8 cellular contexts compared by ENCODE assay signal in the genomic region with DNA sequence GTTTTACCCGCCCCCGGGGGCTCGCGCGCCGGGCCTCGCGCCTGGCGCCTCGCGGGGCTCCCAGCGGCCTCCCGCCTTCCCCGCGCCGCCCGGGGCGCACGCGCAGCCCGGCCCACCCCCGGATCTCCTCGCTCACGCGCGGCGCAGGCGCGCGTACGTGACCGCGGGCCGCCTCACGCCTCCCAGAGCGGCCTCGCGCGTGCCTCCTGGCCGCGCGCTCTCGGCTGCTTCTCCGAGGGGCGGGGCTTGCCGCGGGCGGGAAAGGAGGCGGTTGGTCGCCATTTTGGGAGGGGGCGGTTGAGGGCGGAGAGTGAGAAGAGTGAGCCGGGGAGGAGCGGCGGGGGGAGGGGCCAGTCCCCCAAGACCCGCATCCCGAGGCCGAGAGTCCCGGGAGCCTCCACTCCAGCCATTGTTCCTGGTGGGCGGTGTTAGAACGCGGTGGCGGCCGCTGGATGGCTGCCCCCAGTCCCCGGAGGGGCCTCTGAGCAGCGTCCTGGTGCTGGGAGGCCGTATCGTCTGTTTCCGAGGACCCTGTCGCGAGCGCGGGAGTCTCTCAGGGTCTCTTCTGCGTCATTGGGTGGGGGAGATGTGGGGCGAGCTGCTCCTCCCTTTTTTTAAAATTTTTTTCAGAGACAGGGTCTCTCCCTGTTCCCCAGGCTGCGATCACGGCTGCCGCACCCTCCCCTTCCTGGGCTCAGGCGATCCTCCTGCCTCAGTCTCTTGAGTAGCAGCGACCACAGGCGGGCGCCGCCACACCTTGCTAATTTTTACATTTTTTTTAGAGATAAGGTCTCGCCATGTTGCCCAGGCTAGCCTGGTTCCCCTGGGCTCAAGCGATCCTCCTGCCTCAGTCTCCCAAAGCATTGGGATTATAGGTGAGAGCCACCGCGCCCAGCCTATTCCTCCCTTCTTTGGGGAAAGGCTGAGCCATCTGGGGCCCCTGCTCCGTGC. TPM values are rescaled to one million over a fixed set of nuclear protein-coding genes. Genes with fewer than 3 reads are reported as not detected.
A peak's percentile ranks its signal among the peaks of the same experiment; 100 is the strongest.
DNase-seq lines count a peak whose midpoint lies in the region; ATAC-seq and TF ChIP-seq lines count a peak whose summit lies in the region.

A gene with protein sequence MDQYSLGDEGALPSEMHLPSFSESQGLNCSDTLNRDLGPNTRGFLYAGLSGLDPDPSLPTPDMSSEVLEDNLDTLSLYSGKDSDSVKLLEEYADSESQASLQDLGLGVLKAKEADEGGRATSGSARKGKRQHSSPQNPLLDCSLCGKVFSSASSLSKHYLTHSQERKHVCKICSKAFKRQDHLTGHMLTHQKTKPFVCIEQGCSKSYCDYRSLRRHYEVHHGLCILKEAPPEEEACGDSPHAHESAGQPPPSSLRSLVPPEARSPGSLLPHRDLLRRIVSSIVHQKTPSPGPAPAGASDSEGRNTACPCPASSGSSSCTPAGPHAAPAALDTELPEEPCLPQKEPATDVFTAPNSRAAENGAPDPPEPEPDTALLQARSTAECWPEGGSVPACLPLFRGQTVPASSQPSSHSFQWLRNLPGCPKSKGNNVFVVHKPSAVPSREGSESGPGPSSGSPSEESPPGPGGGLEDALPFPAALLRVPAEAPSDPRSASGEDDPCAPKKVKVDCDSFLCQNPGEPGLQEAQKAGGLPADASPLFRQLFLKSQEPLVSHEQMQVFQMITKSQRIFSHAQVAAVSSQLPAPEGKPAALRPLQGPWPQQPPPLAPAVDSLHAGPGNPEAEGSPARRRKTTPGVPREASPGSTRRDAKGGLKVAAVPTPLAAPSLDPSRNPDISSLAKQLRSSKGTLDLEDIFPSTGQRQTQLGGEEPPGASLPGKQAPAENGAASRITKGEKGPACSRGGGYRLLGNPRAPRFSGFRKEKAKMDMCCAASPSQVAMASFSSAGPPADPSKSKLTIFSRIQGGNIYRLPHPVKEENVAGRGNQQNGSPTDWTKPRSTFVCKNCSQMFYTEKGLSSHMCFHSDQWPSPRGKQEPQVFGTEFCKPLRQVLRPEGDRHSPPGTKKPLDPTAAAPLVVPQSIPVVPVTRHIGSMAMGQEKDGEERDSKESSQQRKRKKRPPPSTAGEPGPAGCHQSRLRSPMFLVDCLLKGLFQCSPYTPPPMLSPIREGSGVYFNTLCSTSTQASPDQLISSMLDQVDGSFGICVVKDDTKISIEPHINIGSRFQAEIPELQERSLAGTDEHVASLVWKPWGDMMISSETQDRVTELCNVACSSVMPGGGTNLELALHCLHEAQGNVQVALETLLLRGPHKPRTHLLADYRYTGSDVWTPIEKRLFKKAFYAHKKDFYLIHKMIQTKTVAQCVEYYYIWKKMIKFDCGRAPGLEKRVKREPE (N-terminal part only) (minus strand): TSS at position 73 of the 951 bp plus-strand sequence. CDS start 17,292 bp downstream, outside the sequence.

- no peak for TF ChIP-seq CTCF in OCI-LY7 (conservative IDR thresholded peaks at IDR 0.05; ENCODE audit: low read length)

- H3K79me2 ChIP-seq in OCI-LY7 (ENCODE audit: insufficient read depth, low read depth, low read length), result no peaks in the 10 kb centered on the region

- H4K20me1 ChIP-seq in OCI-LY7 (ENCODE audit: insufficient read depth, low read length), result no peaks in the 10 kb centered on the region

- H3K9me3 ChIP-seq in OCI-LY7 (ENCODE audit: low read length), result no peaks in the 10 kb centered on the region

- ATAC-seq in Right ventricle myocardium superior (ENCODE audit: poor library complexity) (peak; percentile 77), GM18867 (IDR thresholded peaks at IDR 0.05; ENCODE audit: unreplicated experiment) (no peak), HG02642 (IDR thresholded peaks at IDR 0.05; ENCODE audit: poor library complexity, unreplicated experiment) (no peak)

- BruUV-seq in OCI-LY7 (replicated peaks; lab: Mats Ljungman, UMichigan), result no TSS peak

- H2AFZ ChIP-seq in OCI-LY7 (ENCODE audit: low read length), result peak within 1 kb of the TSS; percentile 22; the same call in 1 of the 2 replicates

- H3K27ac ChIP-seq in OCI-LY7 (ENCODE audit: low read depth, low read length, poor library complexity, severe bottlenecking), result no peak within 1 kb of the TSS

- CTCF ChIA-PET in OCI-LY7 (lab: Charles Lee; ENCODE audit: unreplicated experiment), result no interaction called here

- H3K36me3 ChIP-seq in OCI-LY7 (ENCODE audit: insufficient read depth, low read length), result no peaks in the 10 kb centered on the region

- peaks cover 41% of the 10 kb centered on the region for H3K4me1 ChIP-seq in OCI-LY7 (ENCODE audit: insufficient read depth, low read length, poor library complexity, severe bottlenecking)

- no peak within 1 kb of the TSS for H3K4me2 ChIP-seq in OCI-LY7 (ENCODE audit: low read length)

- no peaks in the 10 kb centered on the region for H3K9me2 ChIP-seq in OCI-LY7 (ENCODE audit: insufficient read depth, low read length)

- DNase-seq in OCI-LY7 (ENCODE audit: low spot score) (no peak), activated gamma-delta T cell (lab: John Stamatoyannopoulos, UW) (peak; percentile 80), Right ventricle myocardium superior (peak; percentile 81), NCI-H1048 (lab: John Stamatoyannopoulos, UW) (no peak), cerebellar nuclear complex (lab: John Stamatoyannopoulos, UW) (no peak)
- DNase-seq in stimulated activated CD4-positive, alpha-beta T cell treated with anti-CD3 and anti-CD28 coated beads, Interleukin-12 subunit alpha, Interleukin-12 subunit beta, amount 100 ng/mL, for 4 hours, result peak; percentile 78

- intact Hi-C loops in OCI-LY7 (cut with micrococcal nuclease; ENCODE audit: unreplicated experiment) (no loop called here), Right ventricle myocardium superior (cut with DNase I) (no loop called here)

- H3K4me3 ChIP-seq in OCI-LY7 (ENCODE audit: low read depth, low read length, poor library complexity, severe bottlenecking), result no peak within 1 kb of the TSS

- POLR2A ChIA-PET in OCI-LY7 (lab: Charles Lee), result interaction anchor here (0.7 kb wide), 1 partner anchor 89 kb away, joined by 4 read pairs; no protein-coding TSS in a partner anchor

RNA-seq across cellular contexts. Expression of the gene that starts here (rescaled TPM):
- total RNA-seq in OCI-LY7 (2014; rRNA removed; shearing (Covaris generic)), result not detected in 2 replicates
- total RNA-seq in OCI-LY7 (2022) (not detected in 2 replicates), Right ventricle myocardium superior (0.35 TPM)

Comparison
In these comparisons a context has a peak if more than half of its experiments do, and no peak if none do; other contexts are left out.
1. Peak in DNase-seq and ATAC-seq in Right ventricle myocardium superior; RNA of the gene not detected or under 1 TPM.
2. DNase-seq: peak in activated gamma-delta T cell (single experiment) and stimulated activated CD4-positive, alpha-beta T cell treated with anti-CD3 and anti-CD28 coated beads, Interleukin-12 subunit alpha, Interleukin-12 subunit beta, amount 100 ng/mL, for 4 hours (single experiment); none in OCI-LY7 (single experiment), NCI-H1048 (single experiment) and cerebellar nuclear complex (0 of 2).